In the genomic region with DNA sequence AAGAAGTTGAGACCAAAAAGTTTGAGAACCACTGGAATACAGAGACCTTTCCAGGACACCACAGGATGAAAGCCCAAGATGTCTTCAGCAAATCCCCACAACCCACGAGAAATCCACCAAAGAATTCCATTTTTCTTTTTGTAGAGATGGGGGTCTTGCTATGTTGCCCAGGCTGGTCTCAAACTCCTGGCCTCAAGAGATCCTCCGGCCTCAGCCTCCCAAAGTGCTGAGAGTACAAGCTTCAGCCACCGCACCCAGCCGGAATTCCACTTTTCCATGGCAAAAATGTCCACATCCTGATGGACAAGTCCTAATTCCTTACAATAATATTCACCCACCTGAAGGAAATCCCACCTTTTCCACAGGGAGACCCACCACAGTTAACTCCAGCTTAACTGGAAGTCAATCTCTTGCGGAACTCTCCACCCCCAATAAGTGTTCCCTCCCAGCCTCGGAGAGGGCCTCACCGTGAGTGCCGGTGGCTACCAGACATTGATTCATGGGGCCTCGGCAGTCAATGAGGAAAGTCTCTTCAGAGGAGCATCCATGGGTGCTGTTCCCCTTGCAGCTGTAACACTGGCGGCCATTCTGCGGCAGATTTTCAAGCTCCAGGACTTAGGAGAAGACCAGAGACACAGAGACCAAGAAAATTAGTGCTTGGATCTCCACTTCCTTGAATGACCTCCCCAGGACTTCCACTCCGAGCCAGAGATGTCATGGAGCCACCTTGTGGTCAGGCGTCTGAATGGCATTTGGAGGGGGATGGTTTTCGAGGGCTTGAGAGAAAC, we compare ENCODE assay signal across 8 cellular contexts. TPM values are rescaled to one million over a fixed set of nuclear protein-coding genes. Genes with fewer than 3 reads are reported as not detected.
DNase-seq lines count a peak whose midpoint lies in the region; ATAC-seq and TF ChIP-seq lines count a peak whose summit lies in the region.

No MANE protein-coding gene starts in this region.

- H3K36me3 ChIP-seq in PC-9 (ENCODE audit: low read depth) (peaks cover 22% of the 10 kb centered on the region), rectal smooth muscle tissue (ENCODE audit: control insufficient read depth, insufficient read depth, low read length) (no peaks in the 10 kb centered on the region)

- POLR2A ChIA-PET in PC-9 (lab: Charles Lee; ENCODE audit: unreplicated experiment) = no interaction called here

- H3K9me3 ChIP-seq in PC-9 (ENCODE audit: insufficient read depth, low read depth) (no peaks in the 10 kb centered on the region), right cardiac atrium (ENCODE audit: control insufficient read depth, low read length) (no peaks in the 10 kb centered on the region)

- no peak overlapping the region for H2AFZ ChIP-seq in PC-9

- H3K27ac ChIP-seq in PC-9 (no peak overlapping the region), angular gyrus (ENCODE audit: low read depth, low read length) (peak overlapping the region; percentile 0), right cardiac atrium (ENCODE audit: low read length) (peak overlapping the region; percentile 22), rectal smooth muscle tissue (ENCODE audit: low read depth, low read length) (peak overlapping the region; percentile 32)

- BruUV-seq in PC-9 (replicated peaks; lab: Mats Ljungman, UMichigan) = no TSS peak

- H3K4me3 ChIP-seq in PC-9 (no peak overlapping the region), right cardiac atrium (ENCODE audit: low read length) (no peak overlapping the region), rectal smooth muscle tissue (ENCODE audit: low read length) (peak overlapping the region; percentile 32)

- peak; percentile 81 for TF ChIP-seq CTCF in PC-9 (conservative IDR thresholded peaks at IDR 0.05)

- no peak overlapping the region for H3K4me2 ChIP-seq in PC-9

- H3K4me1 ChIP-seq in PC-9 (replicated peaks; ENCODE audit: insufficient read depth) (no peaks in the 10 kb centered on the region), right cardiac atrium (ENCODE audit: control insufficient read depth, insufficient read depth, low read length) (no peaks in the 10 kb centered on the region), rectal smooth muscle tissue (ENCODE audit: control insufficient read depth, insufficient read depth, low read length) (no peaks in the 10 kb centered on the region)

- DNase-seq in D341Med (ENCODE audit: low spot score) = peak; percentile 75
- DNase-seq in PC-9 = peak; percentile 49 to 61
- peak; percentile 42 to 75 (median 67) for DNase-seq in right cardiac atrium

- no peaks in the 10 kb centered on the region for H3K9me2 ChIP-seq in PC-9 (ENCODE audit: insufficient read depth)

- CTCF ChIA-PET in PC-9 (lab: Charles Lee) = interaction anchor here (0.6 to 1.7 kb wide), 5 partner anchors 16 to 116 kb away, joined by 3 to 6 read pairs (median 4); no protein-coding TSS in a partner anchor

- H3K27me3 ChIP-seq in PC-9 (ENCODE audit: insufficient read depth, low read depth) = no peaks in the 10 kb centered on the region
- no peaks in the 10 kb centered on the region for H3K27me3 ChIP-seq in right cardiac atrium (ENCODE audit: control insufficient read depth, insufficient read depth)
- H3K27me3 ChIP-seq in rectal smooth muscle tissue (ENCODE audit: control insufficient read depth, insufficient read depth, low read length) = no peaks in the 10 kb centered on the region

- no peak overlapping the region for H3K9ac ChIP-seq in rectal smooth muscle tissue (ENCODE audit: low read length)

- peaks cover 50% of the 10 kb centered on the region for H3F3A ChIP-seq in PC-9 (ENCODE audit: insufficient read depth, low read depth)

- intact Hi-C loops in PC-9 (cut with micrococcal nuclease; ENCODE audit: unreplicated experiment) (loop anchor here (1.0 to 10.0 kb wide), 2 partner anchors 56 to 217 kb away; a partner anchor contains a TSS), right cardiac atrium (cut with DNase I) (loop anchor here in 2 of 4 donors (5.0 to 10.0 kb wide), 3 partner anchors 97 to 207 kb away; no protein-coding TSS in a partner anchor)

- 63% methylated on average over 14 of the region's 14 CpGs for WGBS in right cardiac atrium

- peaks cover 6% of the 10 kb centered on the region; the same call in 1 of the 2 replicates for H4K20me1 ChIP-seq in PC-9 (ENCODE audit: insufficient read depth)

- ATAC-seq in HG02885 (IDR thresholded peaks at IDR 0.05; ENCODE audit: poor library complexity, unreplicated experiment) = peak; percentile 50
- ATAC-seq in right cardiac atrium = peak; percentile 69 to 76
- ATAC-seq in HG02981 (IDR thresholded peaks at IDR 0.05; ENCODE audit: unreplicated experiment) = no peak
- ATAC-seq in HG03175 (IDR thresholded peaks at IDR 0.05; ENCODE audit: unreplicated experiment) = no peak

- no peaks in the 10 kb centered on the region for H3K79me2 ChIP-seq in PC-9 (ENCODE audit: low read depth)

RNA-seq across cellular contexts. Expression of a gene that starts 12.3 kb away (rescaled TPM):
- total RNA-seq in PC-9 (2021) (68.3 and 71.1 TPM in 2 replicates), right cardiac atrium (10 to 100 TPM; 12.4 to 15.9 (median 14.1) TPM)
- 17.6 TPM for polyA plus RNA-seq in right cardiac atrium

RNA-seq across cellular contexts. Expression of a gene that starts 18.0 kb away (rescaled TPM):
- 35.2 and 53.6 TPM in 2 replicates for total RNA-seq in PC-9 (2021)
- 10 to 100 TPM in 1 of 4 donors, 1 to 10 TPM in 3; 4.6 to 15.4 (median 7.1) TPM for total RNA-seq in right cardiac atrium
- polyA plus RNA-seq in right cardiac atrium = 7.9 TPM

RNA-seq across cellular contexts. Expression of a gene that starts 32.5 kb away (rescaled TPM):
- total RNA-seq in PC-9 (2021) (46.6 and 61.1 TPM in 2 replicates), right cardiac atrium (10 to 100 TPM; 41.4 to 50.6 (median 45.7) TPM)
- 65.0 TPM for polyA plus RNA-seq in right cardiac atrium

RNA-seq across cellular contexts. Expression of a gene that starts 40.1 kb away (rescaled TPM):
- total RNA-seq in PC-9 (2021) (0.37 and 0.60 TPM in 2 replicates), right cardiac atrium (under 1 TPM in 3 of 4 donors, not detected in 1; 0.23 to 0.29 (median 0.28) TPM)
- 0.34 TPM for polyA plus RNA-seq in right cardiac atrium

RNA-seq across cellular contexts. Expression of a gene that starts 55.6 kb away (rescaled TPM):
- 15.5 and 16.9 TPM in 2 replicates for total RNA-seq in PC-9 (2021)
- 10 to 100 TPM; 11.5 to 15.4 (median 13.0) TPM for total RNA-seq in right cardiac atrium
- polyA plus RNA-seq in right cardiac atrium = 11.6 TPM

Comparison
In these comparisons a context has a peak if more than half of its experiments do, and no peak if none do; other contexts are left out.
1. ATAC-seq: peak in HG02885 (single experiment) and right cardiac atrium (2 of 2); none in HG02981 (single experiment) and HG03175 (single experiment).
2. Peak in every context shown above with its lines, with median percentiles within 50 percentile points of each other: DNase-seq.